ENCODE assay signal across 16 cellular contexts in genomic region chrX:109920325-109920724, GRCh38.
DNase-seq lines count a peak whose midpoint lies in the region; ATAC-seq and TF ChIP-seq lines count a peak whose summit lies in the region.
"Had no signal": no experiment of that assay in that cellular context is flagged by ENCODE, and none has a peak within 500 bp of the region (broad histone marks: within the 10 kb centered on the region; RNA-seq: fewer than 3 reads in every experiment).

No MANE protein-coding gene starts in this region.

- H3K27me3 Mint-ChIP-seq in activated T-helper 2 cell treated with anti-CD3 and anti-CD28 coated beads, Interferon-gamma antibody, Interleukin-2, Interleukin-4, amounts not matched to agents 10 μg/mL and 5 μg/mL and 100 μg/mL, durations not matched to agents 14 hours and 24 hours and 36 hours (ENCODE audit: low read depth): peaks cover 2% of the 10 kb centered on the region

- no peaks in the 10 kb centered on the region for H3K27me3 ChIP-seq in psoas muscle (ENCODE audit: insufficient read depth in 3 of 3, low read length in 2 of 3)
- H3K27me3 ChIP-seq: SJSA1 had no signal

- H3K4me3 ChIP-seq in fibroblast of villous mesenchyme (ENCODE audit: low read depth, low read length) (no peak overlapping the region), psoas muscle (no peak overlapping the region)
- H3K4me3 ChIP-seq: SJSA1 had no signal

- 79 to 86% (median 79%) methylated on average over 4 of the region's 4 CpGs for WGBS in psoas muscle, 3 donors

- H3K4me1 ChIP-seq in psoas muscle: no peaks in the 10 kb centered on the region
- H3K4me1 ChIP-seq: SJSA1 had no signal

- H3K4me1 Mint-ChIP-seq in activated T-helper 2 cell treated with anti-CD3 and anti-CD28 coated beads, Interferon-gamma antibody, Interleukin-2, Interleukin-4, amounts not matched to agents 10 μg/mL and 5 μg/mL and 100 μg/mL, durations not matched to agents 14 hours and 24 hours and 36 hours (ENCODE audit: low read depth): peaks cover 7% of the 10 kb centered on the region

- no peak overlapping the region for H3K4me3 Mint-ChIP-seq in activated T-helper 2 cell treated with anti-CD3 and anti-CD28 coated beads, Interferon-gamma antibody, Interleukin-2, Interleukin-4, amounts not matched to agents 10 μg/mL and 5 μg/mL and 100 μg/mL, durations not matched to agents 14 hours and 24 hours and 36 hours (ENCODE audit: low read depth)
- H3K4me3 Mint-ChIP-seq: CD8-positive, alpha-beta T cell had no signal

- H3K36me3 Mint-ChIP-seq in activated T-helper 2 cell treated with anti-CD3 and anti-CD28 coated beads, Interferon-gamma antibody, Interleukin-2, Interleukin-4, amounts not matched to agents 10 μg/mL and 5 μg/mL and 100 μg/mL, durations not matched to agents 14 hours and 24 hours and 36 hours (ENCODE audit: low read depth): no peaks in the 10 kb centered on the region
- H3K36me3 Mint-ChIP-seq: CD8-positive, alpha-beta T cell had no signal

- no peak for ATAC-seq in psoas muscle
- no peak for ATAC-seq in omental fat pad (ENCODE audit: low FRiP score)
- ATAC-seq: CD8-positive, alpha-beta T cell had no signal

- H3K36me3 ChIP-seq in psoas muscle (ENCODE audit: insufficient read depth in 1 of 2, low read depth in 1 of 2): no peaks in the 10 kb centered on the region
- H3K36me3 ChIP-seq: SJSA1 had no signal

- H3K9me3 Mint-ChIP-seq in activated T-helper 2 cell treated with anti-CD3 and anti-CD28 coated beads, Interferon-gamma antibody, Interleukin-2, Interleukin-4, amounts not matched to agents 10 μg/mL and 5 μg/mL and 100 μg/mL, durations not matched to agents 14 hours and 24 hours and 36 hours: no peaks in the 10 kb centered on the region
- H3K9me3 Mint-ChIP-seq: CD8-positive, alpha-beta T cell had no signal

- no peaks in the 10 kb centered on the region for H3K9me3 ChIP-seq in psoas muscle
- H3K9me3 ChIP-seq: SJSA1 had no signal

- no peak overlapping the region for H3K27ac Mint-ChIP-seq in activated T-helper 2 cell treated with anti-CD3 and anti-CD28 coated beads, Interferon-gamma antibody, Interleukin-2, Interleukin-4, amounts not matched to agents 10 μg/mL and 5 μg/mL and 100 μg/mL, durations not matched to agents 14 hours and 24 hours and 36 hours
- H3K27ac Mint-ChIP-seq: CD8-positive, alpha-beta T cell had no signal

- TF ChIP-seq CTCF in fibroblast of villous mesenchyme (IDR thresholded peaks at IDR 0.05; ENCODE audit: insufficient read depth, low read depth, low read length) (no peak), psoas muscle (IDR thresholded peaks at IDR 0.05) (no peak), omental fat pad (IDR thresholded peaks at IDR 0.05) (no peak)

- DNase-seq in NCI-H1436 (lab: John Stamatoyannopoulos, UW) (peak; percentile 13), NCI-H1436 treated with DMSO at 0.1 percent for 48 hours (lab: John Stamatoyannopoulos, UW) (no peak), OCI-M1 (lab: John Stamatoyannopoulos, UW) (peak; percentile 30), fibroblast of villous mesenchyme (ENCODE audit: low read depth) (peak; percentile 4), psoas muscle (no peak), GM03348 (ENCODE audit: low spot score) (no peak), omental fat pad (ENCODE audit: low spot score) (no peak)
- DNase-seq in activated T-helper 2 cell treated with anti-CD3 and anti-CD28 coated beads, Interferon-gamma antibody, Interleukin-2, Interleukin-4, amounts not matched to agents 10 μg/mL and 5 μg/mL and 100 μg/mL, durations not matched to agents 14 hours and 24 hours and 36 hours (ENCODE audit: low spot score): no peak
- DNase-seq: 8988T; C1 segment of cervical spinal cord; CD8-positive, alpha-beta T cell; Kasumi-1; NCI-H2029 treated with DMSO at 0.1 percent for 48 hours; NCI-H526; SW 1271 had no signal

- intact Hi-C loops in psoas muscle (cut with DNase I): loop anchor here in 1 of 2 donors (10.0 kb wide), 1 partner anchor 84 kb away; the partner anchor contains the start of gene TMEM164
- intact Hi-C loops in activated T-helper 2 cell treated with anti-CD3 and anti-CD28 coated beads, Interferon-gamma antibody, Interleukin-2, Interleukin-4, amounts not matched to agents 10 μg/mL and 5 μg/mL and 100 μg/mL, durations not matched to agents 14 hours and 24 hours and 36 hours (cut with micrococcal nuclease): no loop called here

- H3K27ac ChIP-seq in psoas muscle: peak overlapping the region; percentile 18
- H3K27ac ChIP-seq: SJSA1 had no signal

Comparison
In these comparisons a context has a peak if more than half of its experiments do, and no peak if none do; other contexts are left out.
1. DNase-seq: peak in NCI-H1436 (single experiment), OCI-M1 (single experiment) and fibroblast of villous mesenchyme (single experiment); none in NCI-H1436 treated with DMSO at 0.1 percent for 48 hours (single experiment), psoas muscle (0 of 2), activated T-helper 2 cell treated with anti-CD3 and anti-CD28 coated beads, Interferon-gamma antibody, Interleukin-2, Interleukin-4, amounts not matched to agents 10 μg/mL and 5 μg/mL and 100 μg/mL, durations not matched to agents 14 hours and 24 hours and 36 hours (single experiment), GM03348 (single experiment) and omental fat pad (single experiment).